In the genomic region with DNA sequence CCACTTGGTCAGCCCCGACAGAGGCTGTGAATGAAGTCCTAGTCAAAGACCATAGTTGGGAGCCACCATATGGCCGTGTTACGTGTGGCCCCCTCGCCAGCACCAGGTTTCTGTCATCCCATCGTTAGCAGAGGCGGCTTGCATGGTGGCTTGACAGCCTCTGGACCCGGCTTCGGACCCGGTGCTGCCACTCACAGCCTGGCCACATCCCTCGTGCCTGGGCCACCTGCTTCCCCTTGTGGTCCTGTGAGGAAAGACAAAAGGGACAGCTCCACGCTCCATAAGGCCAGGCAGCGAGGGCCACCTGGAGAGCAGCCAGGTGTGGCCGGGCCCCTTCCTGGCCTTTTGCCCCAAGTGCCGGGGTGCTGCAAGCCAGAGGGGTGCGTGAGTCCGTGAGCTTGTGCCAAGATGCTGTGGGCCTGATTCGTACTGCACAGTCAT, we compare ENCODE assay signal across 20 cellular contexts. TPM values are rescaled to one million over a fixed set of nuclear protein-coding genes. Genes with fewer than 3 reads are reported as not detected.
A peak's percentile ranks its signal among the peaks of the same experiment; 100 is the strongest.
DNase-seq lines count a peak whose midpoint lies in the region; ATAC-seq and TF ChIP-seq lines count a peak whose summit lies in the region.
"Had no signal": no experiment of that assay in that cellular context is flagged by ENCODE, and none has a peak within 500 bp of the region (broad histone marks: within the 10 kb centered on the region; RNA-seq: fewer than 3 reads in every experiment).

No MANE protein-coding gene starts in this region.

- H3K27ac ChIP-seq in breast epithelium: no peak overlapping the region
- no peak overlapping the region for H3K27ac ChIP-seq in BLaER1 treated with 17β-estradiol and CSF1 and Interleukin-3, amounts not matched to agents 10 nM and 100 nM
- H3K27ac ChIP-seq in neuronal stem cell (replicated peaks; ENCODE audit: low read length): no peak overlapping the region
- H3K27ac ChIP-seq: C4-2B had no signal

- peak overlapping the region; percentile 42 for H2AK5ac ChIP-seq in neuronal stem cell (ENCODE audit: low read depth, low read length)

- H3K4me1 ChIP-seq in breast epithelium: peaks cover 0 to 2% of the 10 kb centered on the region in 2 donors
- peaks cover 24 to 99% (median 86%) of the 10 kb centered on the region in 10 experiments for H3K4me1 ChIP-seq in BLaER1 treated with 17β-estradiol and CSF1 and Interleukin-3, amounts not matched to agents 10 nM and 100 nM
- peaks cover 3 to 12% of the 10 kb centered on the region in 2 donors for H3K4me1 ChIP-seq in neuronal stem cell (ENCODE audit: control insufficient read depth in 2 of 2, insufficient read depth in 1 of 2, low read depth in 1 of 2, low read length in 2 of 2)

- H2BK5ac ChIP-seq in neuronal stem cell (ENCODE audit: low read length): no peak overlapping the region

- peak overlapping the region; percentile 70 for H3K23ac ChIP-seq in neuronal stem cell (ENCODE audit: low read depth, low read length, poor library complexity)

- H2BK12ac ChIP-seq in neuronal stem cell (ENCODE audit: low read length): no peak overlapping the region

- H3K9ac ChIP-seq in BLaER1 treated with 17β-estradiol and CSF1 and Interleukin-3, amounts not matched to agents 10 nM and 100 nM: peak overlapping the region in 2 of 11 experiments; percentile 26 to 49; a peak in 1 of 22 replicates
- peak overlapping the region; percentile 15 for H3K9ac ChIP-seq in neuronal stem cell (ENCODE audit: low read depth, low read length, poor library complexity)

- H3K4me2 ChIP-seq in BLaER1 treated with 17β-estradiol and CSF1 and Interleukin-3, amounts not matched to agents 10 nM and 100 nM: peak overlapping the region in 10 of 11 experiments; percentile 2 to 100 (median 93); a peak in 19 of 22 replicates
- H3K4me2 ChIP-seq in neuronal stem cell (ENCODE audit: insufficient read depth, low read length, poor library complexity, severe bottlenecking): no peak overlapping the region
- H3K4me2 ChIP-seq: GM23338 had no signal

- TF ChIP-seq CTCF in breast epithelium (IDR thresholded peaks at IDR 0.05) (no peak), LNCaP clone FGC (IDR thresholded peaks at IDR 0.05; ENCODE audit: control insufficient read depth, extremely low read depth, insufficient read depth) (0 out of 2 replicates have a peak, but pooled peaks have one; percentile 12)

- no peak overlapping the region for H3K4ac ChIP-seq in neuronal stem cell (ENCODE audit: low read length)

- H3K36me3 ChIP-seq in breast epithelium: no peaks in the 10 kb centered on the region
- peaks cover 0 to 13% (median 0%) of the 10 kb centered on the region in 11 experiments; a peak in 2 of 22 replicates for H3K36me3 ChIP-seq in BLaER1 treated with 17β-estradiol and CSF1 and Interleukin-3, amounts not matched to agents 10 nM and 100 nM
- H3K36me3 ChIP-seq in neuronal stem cell (replicated peaks in 1 of 2; ENCODE audit: control insufficient read depth in 2 of 2, insufficient read depth in 2 of 2, low read length in 2 of 2): no peaks in the 10 kb centered on the region

- no peak for TF ChIP-seq POLR2A in breast epithelium (IDR thresholded peaks at IDR 0.05)

- no peak overlapping the region for H2BK120ac ChIP-seq in neuronal stem cell (ENCODE audit: low read depth, low read length)

- peak overlapping the region; percentile 78 for H3K18ac ChIP-seq in neuronal stem cell (ENCODE audit: low read length)

- H4K20me1 ChIP-seq in BLaER1 treated with 17β-estradiol and CSF1 and Interleukin-3, amounts not matched to agents 10 nM and 100 nM: peaks cover 0 to 100% (median 88%) of the 10 kb centered on the region in 11 experiments; a peak in 18 of 22 replicates

- no peak overlapping the region for H3K14ac ChIP-seq in neuronal stem cell (ENCODE audit: low read length)

- H3K4me3 ChIP-seq in breast epithelium (no peak overlapping the region), LNCaP clone FGC (ENCODE audit: low read depth, low read length) (no peak overlapping the region), neuronal stem cell (ENCODE audit: low read length in 2 of 2) (no peak overlapping the region)
- H3K4me3 ChIP-seq in BLaER1 treated with 17β-estradiol and CSF1 and Interleukin-3, amounts not matched to agents 10 nM and 100 nM: peak overlapping the region in 1 of 10 experiments; percentile 6; a peak in 1 of 20 replicates
- H3K4me3 ChIP-seq: GM23338, K562 had no signal

- no peak overlapping the region for H2AFZ ChIP-seq in neuronal stem cell (ENCODE audit: low read length)
- H2AFZ ChIP-seq: GM23338 had no signal

- H3K27me3 ChIP-seq in breast epithelium: peaks cover 0 to 4% of the 10 kb centered on the region in 2 donors
- H3K27me3 ChIP-seq in BLaER1 treated with 17β-estradiol and CSF1 and Interleukin-3, amounts not matched to agents 10 nM and 100 nM: peaks cover 3 to 61% (median 18%) of the 10 kb centered on the region in 11 experiments; a peak in 21 of 22 replicates
- peaks cover 0 to 10% (median 7%) of the 10 kb centered on the region in 3 experiments for H3K27me3 ChIP-seq in neuronal stem cell (ENCODE audit: control insufficient read depth in 3 of 3, insufficient read depth in 3 of 3, low read depth in 1 of 3, low read length in 3 of 3)

- ATAC-seq in HG03025 (IDR thresholded peaks at IDR 0.05; ENCODE audit: low FRiP score, unreplicated experiment) (no peak), HG02678 (IDR thresholded peaks at IDR 0.05; ENCODE audit: unreplicated experiment) (no peak)
- ATAC-seq: GM23338, HCT116, K562 had no signal

- in situ Hi-C loops in T47D (cut with HindIII; ENCODE audit: low pct_unique_long_range_greater_than_20kb, low sequenced_read_pairs): no loop called here

- intact Hi-C loops in breast epithelium (cut with DNase I; ENCODE audit: low total_unique reads): no loop called here

- peaks cover 9% of the 10 kb centered on the region for H3K79me1 ChIP-seq in neuronal stem cell (ENCODE audit: low read depth, low read length)

- H4K91ac ChIP-seq in neuronal stem cell (ENCODE audit: low read depth, low read length, poor library complexity): no peak overlapping the region

- peak; percentile 58 to 78 for DNase-seq in T47D (ENCODE audit: low read depth in 1 of 2, low spot score in 1 of 2)
- no peak for DNase-seq in breast epithelium (ENCODE audit: low spot score in 2 of 2)
- no peak for DNase-seq in LNCaP clone FGC (ENCODE audit: low read depth)
- no peak for DNase-seq in neuronal stem cell (ENCODE audit: low spot score)
- no peak for DNase-seq in NCI-H526 treated with DMSO at 0.1 percent for 48 hours (lab: John Stamatoyannopoulos, UW)
- DNase-seq: DMS79, MV-4-11, NCI-H1436, NCI-H2029 treated with DMSO at 0.1 percent for 48 hours, NCI-H2171, NCI-H748 treated with DMSO at 0.1 percent for 48 hours, OCI-M1, SIG-M5 had no signal

- no CpG with 5 or more reads among the region's 17 CpGs for WGBS in neuronal stem cell (ENCODE audit: extremely low coverage in 2 of 2, insufficient read length in 2 of 2, insufficient replicate concordance in 1 of 2), 2 donors

- no peak overlapping the region for H4K8ac ChIP-seq in neuronal stem cell (ENCODE audit: low read depth, low read length)

- H3K9me3 ChIP-seq in breast epithelium: no peaks in the 10 kb centered on the region
- no peaks in the 10 kb centered on the region for H3K9me3 ChIP-seq in BLaER1 treated with 17β-estradiol and CSF1 and Interleukin-3, amounts not matched to agents 10 nM and 100 nM (replicated peaks in 1 of 11)
- H3K9me3 ChIP-seq in neuronal stem cell (replicated peaks in 1 of 2; ENCODE audit: control insufficient read depth in 2 of 2, insufficient read depth in 1 of 2, low read depth in 1 of 2, low read length in 2 of 2): no peaks in the 10 kb centered on the region

- peak overlapping the region; percentile 41 for H2BK15ac ChIP-seq in neuronal stem cell (ENCODE audit: low read length)

RNA-seq across cellular contexts. Expression of a gene that starts 6.2 kb away (rescaled TPM):
- total RNA-seq in breast epithelium: 10 to 100 TPM in 1 of 3 donors, 1 to 10 TPM in 1, not detected in 1; 5.9 to 16.7 TPM
- polyA plus RNA-seq in neuronal stem cell (2013, experiment 1 of 2): 11.1 TPM
- 11.1 TPM for polyA plus RNA-seq in neuronal stem cell (2013, experiment 2 of 2)

Comparison
In these comparisons a context has a peak if more than half of its experiments do, and no peak if none do; other contexts are left out.
1. DNase-seq: peak in T47D (2 of 2); none in breast epithelium (0 of 2), LNCaP clone FGC (single experiment), neuronal stem cell (single experiment) and NCI-H526 treated with DMSO at 0.1 percent for 48 hours (single experiment).